In the genomic region with DNA sequence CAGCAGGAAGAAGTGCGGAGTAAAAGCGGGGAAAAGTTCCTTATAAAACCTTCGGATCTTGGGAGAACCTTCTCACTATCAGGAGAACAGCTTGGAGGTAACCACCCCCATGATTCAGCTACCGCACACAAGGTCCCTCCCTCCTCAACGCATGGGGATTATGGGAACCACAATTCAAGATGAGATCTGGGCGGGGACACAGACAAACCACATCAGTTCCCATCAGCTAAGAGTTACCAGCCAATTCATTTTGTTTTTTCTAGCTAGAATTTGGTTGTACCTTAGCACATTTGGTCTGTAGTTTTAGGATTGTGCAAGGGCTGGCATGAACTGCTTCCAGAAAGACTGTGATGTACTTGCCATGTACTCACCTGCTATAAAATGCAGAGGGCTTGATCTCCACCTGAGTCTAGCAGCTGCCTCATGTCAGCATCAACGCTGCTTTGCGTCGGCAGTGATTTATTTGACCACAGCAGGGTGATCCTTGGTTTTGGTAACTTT, we compare ENCODE assay signal across 24 cellular contexts.
DNase-seq lines count a peak whose midpoint lies in the region; ATAC-seq, FAIRE-seq and TF ChIP-seq lines count a peak whose summit lies in the region.
"Had no signal": no experiment of that assay in that cellular context is flagged by ENCODE, and none has a peak within 500 bp of the region (broad histone marks: within the 10 kb centered on the region; RNA-seq: fewer than 3 reads in every experiment).

No MANE protein-coding gene starts in this region.

- no peak overlapping the region for H2AFZ ChIP-seq in HepG2 (ENCODE audit: low read length)
- H2AFZ ChIP-seq in PC-3 (ENCODE audit: low read length): no peak overlapping the region

- TF ChIP-seq POLR2A in right lobe of liver (IDR thresholded peaks at IDR 0.05) (no peak), HepG2 (IDR thresholded peaks at IDR 0.05; ENCODE audit: insufficient read depth in 1 of 2, low read depth in 2 of 2, low read length in 2 of 2) (no peak), vagina (IDR thresholded peaks at IDR 0.05) (no peak)

- H3K79me2 ChIP-seq in HepG2 (ENCODE audit: insufficient read depth, low read length) (no peaks in the 10 kb centered on the region), PC-3 (ENCODE audit: low read length) (no peaks in the 10 kb centered on the region)

- H3K36me3 ChIP-seq in right lobe of liver (no peaks in the 10 kb centered on the region), HepG2 (replicated peaks in 1 of 2; ENCODE audit: control insufficient read depth in 1 of 2, insufficient read depth in 2 of 2, low read length in 2 of 2) (no peaks in the 10 kb centered on the region), vagina (no peaks in the 10 kb centered on the region), PC-3 (ENCODE audit: low read depth, low read length) (no peaks in the 10 kb centered on the region)
- H3K36me3 ChIP-seq: BE2C had no signal

- no peak overlapping the region for H3K4me3 Mint-ChIP-seq in activated T-helper 17 cell treated with anti-CD3 and anti-CD28 coated beads, Interleukin-2, amount 50 U/mL, for 72 hours
- H3K4me3 Mint-ChIP-seq: CD4-positive, CD25-positive, alpha-beta regulatory T cell; CD8-positive, alpha-beta memory T cell; HFFc6; IgD-negative memory B cell had no signal

- no peaks in the 10 kb centered on the region for H3K27me3 Mint-ChIP-seq in activated T-helper 17 cell treated with anti-CD3 and anti-CD28 coated beads, Interleukin-2, amount 50 U/mL, for 72 hours
- H3K27me3 Mint-ChIP-seq: CD8-positive, alpha-beta memory T cell; IgD-negative memory B cell had no signal

- no peaks in the 10 kb centered on the region for H3K9me2 ChIP-seq in PC-3 (replicated peaks; ENCODE audit: low read length)

- in situ Hi-C loops in HepG2 (cut with HindIII; ENCODE audit: extremely low pct_ligation_motif_present, low pct_unique_long_range_greater_than_20kb): no loop called here

- H3K4me1 ChIP-seq in right lobe of liver: no peaks in the 10 kb centered on the region
- H3K4me1 ChIP-seq in HepG2 (ENCODE audit: insufficient read depth, low read length): no peaks in the 10 kb centered on the region
- H3K4me1 ChIP-seq in vagina: peaks cover 10% of the 10 kb centered on the region
- peaks cover 17% of the 10 kb centered on the region for H3K4me1 ChIP-seq in PC-3 (ENCODE audit: insufficient read depth, low read length)
- H3K4me1 ChIP-seq: BE2C had no signal

- POLR2A ChIA-PET in HepG2 (lab: Yijun Ruan, JAX) (no interaction called here), PC-3 (lab: Charles Lee; ENCODE audit: unreplicated experiment) (no interaction called here)

- intact Hi-C loops in right lobe of liver (cut with DNase I) (no loop called here), HepG2 (cut with micrococcal nuclease; ENCODE audit: unreplicated experiment) (no loop called here), vagina (cut with DNase I) (loop anchor here (10.0 kb wide), 1 partner anchor 678 kb away; no protein-coding TSS in a partner anchor), PC-3 (cut with micrococcal nuclease) (no loop called here)

- 89% methylated on average over 9 of the region's 9 CpGs for WGBS in right lobe of liver (ENCODE audit: insufficient coverage, low coverage, low lambda C conversion rate, missing lambda C conversion rate)
- WGBS in HepG2 (ENCODE audit: low lambda C conversion rate): 62% methylated on average over 9 of the region's 9 CpGs

- no peaks in the 10 kb centered on the region for H3K36me3 Mint-ChIP-seq in activated T-helper 17 cell treated with anti-CD3 and anti-CD28 coated beads, Interleukin-2, amount 50 U/mL, for 72 hours (ENCODE audit: low read depth)
- H3K36me3 Mint-ChIP-seq: CD4-positive, CD25-positive, alpha-beta regulatory T cell; CD8-positive, alpha-beta memory T cell; IgD-negative memory B cell had no signal

- H3K4me3 ChIP-seq in right lobe of liver: no peak overlapping the region
- no peak overlapping the region for H3K4me3 ChIP-seq in HepG2 (replicated peaks in 1 of 3; ENCODE audit: insufficient read depth in 1 of 3, low read depth in 2 of 3, low read length in 3 of 3)
- no peak overlapping the region for H3K4me3 ChIP-seq in vagina
- no peak overlapping the region for H3K4me3 ChIP-seq in PC-3 (ENCODE audit: low read length)
- H3K4me3 ChIP-seq: GM12878 had no signal

- no peak for TF ChIP-seq CTCF in right lobe of liver (IDR thresholded peaks at IDR 0.05)
- TF ChIP-seq CTCF in HepG2 (CRISPR knock-in tag; IDR thresholded peaks at IDR 0.05): no peak
- no peak for TF ChIP-seq CTCF in vagina (IDR thresholded peaks at IDR 0.05)
- TF ChIP-seq CTCF in PC-3 (conservative IDR thresholded peaks at IDR 0.05; ENCODE audit: low read depth, low read length): no peak

- DNase-seq in right lobe of liver (no peak), HepG2 (ENCODE audit: low spot score) (no peak), left kidney (ENCODE audit: low read depth, low spot score) (peak; percentile 21), vagina (ENCODE audit: extremely low spot score in 2 of 2) (no peak), PC-3 (no peak), AG08395 (ENCODE audit: low spot score) (no peak)
- no peak for DNase-seq in stimulated activated CD4-positive, alpha-beta T cell treated with anti-CD3 and anti-CD28 coated beads, Interleukin-12 subunit alpha, Interleukin-12 subunit beta, amount 100 ng/mL, for 4 hours
- DNase-seq: 8988T; BE2C; C1 segment of cervical spinal cord; CD4-positive, CD25-positive, alpha-beta regulatory T cell; CD8-positive, alpha-beta memory T cell; COR-L47; DMS 273 treated with DMSO at 0.1 percent for 48 hours; DMS53; DND-41; EL; HFFc6 had no signal

- no peak for FAIRE-seq in HepG2 (lab: Jason Lieb, UNC)
- FAIRE-seq: GM12878, H54 had no signal

- H4K20me1 ChIP-seq in HepG2 (ENCODE audit: insufficient read depth, low read length): no peaks in the 10 kb centered on the region
- no peaks in the 10 kb centered on the region for H4K20me1 ChIP-seq in PC-3 (ENCODE audit: low read length)

- H3K4me2 ChIP-seq in HepG2 (ENCODE audit: low read depth, low read length) (no peak overlapping the region), PC-3 (ENCODE audit: low read length) (no peak overlapping the region)

- H3K27ac ChIP-seq in right lobe of liver (no peak overlapping the region), HepG2 (ENCODE audit: extremely low read length, insufficient read depth, low read length) (no peak overlapping the region), vagina (peak overlapping the region; percentile 21), PC-3 (ENCODE audit: low read length) (no peak overlapping the region)
- H3K27ac ChIP-seq: HL-60 had no signal

- no peak overlapping the region for H3K9ac ChIP-seq in HepG2 (ENCODE audit: insufficient read depth, low read depth, low read length)
- no peak overlapping the region for H3K9ac ChIP-seq in PC-3 (ENCODE audit: low read length)

- peak in 3 of 4 donors; percentile 45 to 57 (median 55) for ATAC-seq in right lobe of liver
- ATAC-seq in HepG2: no peak
- ATAC-seq in activated T-helper 17 cell treated with anti-CD3 and anti-CD28 coated beads, Interleukin-2, amount 50 U/mL, for 72 hours (replicated peaks): peak; percentile 29
- no peak for ATAC-seq in PC-3
- ATAC-seq: GM12878, HCT116 had no signal

- CTCF ChIA-PET in HepG2 (lab: Yijun Ruan, JAX; ENCODE audit: low intra/inter-chr PET ratio, low total read pairs): no interaction called here
- CTCF ChIA-PET in PC-3 (lab: Charles Lee): no interaction called here

- H3K27me3 ChIP-seq in right lobe of liver (no peaks in the 10 kb centered on the region), HepG2 (ENCODE audit: control insufficient read depth in 1 of 2, insufficient read depth in 2 of 2, low read length in 2 of 2) (peaks cover 1 to 8% of the 10 kb centered on the region in 2 experiments; a peak in 2 of 5 replicates), vagina (no peaks in the 10 kb centered on the region), PC-3 (ENCODE audit: low read length) (no peaks in the 10 kb centered on the region)
- H3K27me3 ChIP-seq: BE2C had no signal

- no peak for TF ChIP-seq EP300 in HepG2 (IDR thresholded peaks at IDR 0.05; ENCODE audit: low read depth in 2 of 2, low read length in 2 of 2)
- TF ChIP-seq EP300 in HepG2 (CRISPR knock-in tag; IDR thresholded peaks at IDR 0.05; ENCODE audit: borderline replicate concordance): no peak

- H3K4me1 Mint-ChIP-seq in activated T-helper 17 cell treated with anti-CD3 and anti-CD28 coated beads, Interleukin-2, amount 50 U/mL, for 72 hours: no peaks in the 10 kb centered on the region
- H3K4me1 Mint-ChIP-seq: CD4-positive, CD25-positive, alpha-beta regulatory T cell; CD8-positive, alpha-beta memory T cell; IgD-negative memory B cell had no signal

- no peak overlapping the region for H3K27ac Mint-ChIP-seq in activated T-helper 17 cell treated with anti-CD3 and anti-CD28 coated beads, Interleukin-2, amount 50 U/mL, for 72 hours
- H3K27ac Mint-ChIP-seq: CD8-positive, alpha-beta memory T cell had no signal

- BruUV-seq in HepG2 (replicated peaks; lab: Mats Ljungman, UMichigan): no TSS peak
- BruUV-seq in PC-3 (replicated peaks; lab: Mats Ljungman, UMichigan): no TSS peak

- H3F3A ChIP-seq in PC-3 (ENCODE audit: low read length, unreplicated experiment): no peaks in the 10 kb centered on the region

- H3K9me3 ChIP-seq in right lobe of liver (no peaks in the 10 kb centered on the region), HepG2 (ENCODE audit: low read length) (no peaks in the 10 kb centered on the region), vagina (no peaks in the 10 kb centered on the region), PC-3 (ENCODE audit: low read length) (no peaks in the 10 kb centered on the region)
- H3K9me3 ChIP-seq: BE2C had no signal

- no peaks in the 10 kb centered on the region for H3K9me3 Mint-ChIP-seq in activated T-helper 17 cell treated with anti-CD3 and anti-CD28 coated beads, Interleukin-2, amount 50 U/mL, for 72 hours
- H3K9me3 Mint-ChIP-seq: CD4-positive, CD25-positive, alpha-beta regulatory T cell; CD8-positive, alpha-beta memory T cell; HFFc6; IgD-negative memory B cell had no signal

- no peak for TF ChIP-seq RAD21 in HepG2 (CRISPR knock-in tag; IDR thresholded peaks at IDR 0.05)

Comparison
In these comparisons a context has a peak if more than half of its experiments do, and no peak if none do; other contexts are left out.
1. ATAC-seq: peak in right lobe of liver (3 of 4) and activated T-helper 17 cell treated with anti-CD3 and anti-CD28 coated beads, Interleukin-2, amount 50 U/mL, for 72 hours (single experiment); none in HepG2 (single experiment) and PC-3 (single experiment).